Comparison of ENCODE assay signal across 10 cellular contexts in genomic region chr20:49620364-49621240, GRCh38. TPM values are rescaled to one million over a fixed set of nuclear protein-coding genes. Genes with fewer than 3 reads are reported as not detected.
DNase-seq lines count a peak whose midpoint lies in the region; ATAC-seq and TF ChIP-seq lines count a peak whose summit lies in the region.
"Had no signal": no experiment of that assay in that cellular context is flagged by ENCODE, and none has a peak within 500 bp of the region (broad histone marks: within the 10 kb centered on the region; RNA-seq: fewer than 3 reads in every experiment).

No MANE protein-coding gene starts in this region.

- no peaks in the 10 kb centered on the region for H3K79me2 ChIP-seq in PC-9 (ENCODE audit: low read depth)

- no peaks in the 10 kb centered on the region for H3K9me3 ChIP-seq in CD8-positive, alpha-beta T cell (ENCODE audit: low read length)
- 0 out of 2 replicates have a peak, but pooled peaks cover 12% of the 10 kb centered on the region for H3K9me3 ChIP-seq in PC-9 (ENCODE audit: insufficient read depth, low read depth)

- H3K4me1 ChIP-seq in CD8-positive, alpha-beta T cell (ENCODE audit: insufficient read depth, low read length): no peaks in the 10 kb centered on the region
- peaks cover 25% of the 10 kb centered on the region for H3K4me1 ChIP-seq in PC-9 (replicated peaks; ENCODE audit: insufficient read depth)

- H2AFZ ChIP-seq in PC-9: no peak overlapping the region

- no peaks in the 10 kb centered on the region for H4K20me1 ChIP-seq in PC-9 (ENCODE audit: insufficient read depth)

- no peak for DNase-seq in CD8-positive, alpha-beta T cell
- DNase-seq in T-cell (no peak), NCI-H1930 (lab: John Stamatoyannopoulos, UW) (no peak), NCI-H510A treated with DMSO at 0.1 percent for 48 hours (lab: John Stamatoyannopoulos, UW) (no peak), inferior parietal cortex (ENCODE audit: extremely low spot score) (no peak), PC-9 (no peak)
- DNase-seq: NCI-H226 had no signal

- H3K36me3 Mint-ChIP-seq in CD8-positive, alpha-beta T cell: no peaks in the 10 kb centered on the region
- H3K36me3 Mint-ChIP-seq in T-cell: no peaks in the 10 kb centered on the region

- H3K27ac ChIP-seq in CD8-positive, alpha-beta T cell (ENCODE audit: low read depth, low read length): no peak overlapping the region
- H3K27ac ChIP-seq in PC-9: no peak overlapping the region

- H3F3A ChIP-seq in PC-9 (ENCODE audit: insufficient read depth, low read depth): peaks cover 39% of the 10 kb centered on the region

- no peak for TF ChIP-seq CTCF in CD8-positive, alpha-beta T cell (IDR thresholded peaks at IDR 0.05)
- TF ChIP-seq CTCF in PC-9 (conservative IDR thresholded peaks at IDR 0.05): no peak

- H3K4me3 Mint-ChIP-seq in CD8-positive, alpha-beta T cell: no peak overlapping the region
- no peak overlapping the region for H3K4me3 Mint-ChIP-seq in T-cell
- H3K4me3 Mint-ChIP-seq: activated naive CD8-positive, alpha-beta T cell had no signal

- no peaks in the 10 kb centered on the region for H3K27me3 ChIP-seq in CD8-positive, alpha-beta T cell (ENCODE audit: insufficient read depth, low read length)
- H3K27me3 ChIP-seq in PC-9 (ENCODE audit: insufficient read depth, low read depth): no peaks in the 10 kb centered on the region

- no peaks in the 10 kb centered on the region for H3K4me1 Mint-ChIP-seq in CD8-positive, alpha-beta T cell (ENCODE audit: low read depth)
- peaks cover 0 to 5% (median 0%) of the 10 kb centered on the region in 3 donors for H3K4me1 Mint-ChIP-seq in T-cell

- no TSS peak for BruUV-seq in PC-9 (replicated peaks; lab: Mats Ljungman, UMichigan)

- no peaks in the 10 kb centered on the region for H3K9me2 ChIP-seq in PC-9 (ENCODE audit: insufficient read depth)

- CTCF ChIA-PET in CD8-positive, alpha-beta T cell (lab: Charles Lee): interaction anchor here (2.4 kb wide), 1 partner anchor 225 kb away, joined by 7 read pairs; no protein-coding TSS in a partner anchor
- CTCF ChIA-PET in T-cell (lab: Charles Lee) (no interaction called here), PC-9 (lab: Charles Lee) (no interaction called here)

- peak; percentile 69 for ATAC-seq in CD8-positive, alpha-beta T cell
- ATAC-seq in GM19324 (IDR thresholded peaks at IDR 0.05; ENCODE audit: low FRiP score, unreplicated experiment) (peak; percentile 81), HG03064 (IDR thresholded peaks at IDR 0.05; ENCODE audit: low read depth, unreplicated experiment) (peak; percentile 78), T-cell (replicated peaks in 1 of 4) (peak in 3 of 4 experiments; percentile 36 to 49 (median 37))

- H3K27me3 Mint-ChIP-seq in CD8-positive, alpha-beta T cell (ENCODE audit: low read depth): peaks cover 6% of the 10 kb centered on the region
- H3K27me3 Mint-ChIP-seq in T-cell: peaks cover 0 to 7% of the 10 kb centered on the region in 2 donors

- H3K36me3 ChIP-seq in CD8-positive, alpha-beta T cell (ENCODE audit: insufficient read depth, low read length): no peaks in the 10 kb centered on the region
- H3K36me3 ChIP-seq in PC-9 (ENCODE audit: low read depth): no peaks in the 10 kb centered on the region

- H3K4me3 ChIP-seq in CD8-positive, alpha-beta T cell (ENCODE audit: low read depth, low read length): no peak overlapping the region
- H3K4me3 ChIP-seq in PC-9: no peak overlapping the region

- intact Hi-C loops in CD8-positive, alpha-beta T cell (cut with DNase I, micrococcal nuclease): no loop called here
- intact Hi-C loops in PC-9 (cut with micrococcal nuclease; ENCODE audit: unreplicated experiment): no loop called here

- POLR2A ChIA-PET in CD8-positive, alpha-beta T cell (lab: Charles Lee): no interaction called here
- POLR2A ChIA-PET in T-cell (lab: Charles Lee): no interaction called here
- POLR2A ChIA-PET in PC-9 (lab: Charles Lee; ENCODE audit: unreplicated experiment): no interaction called here

- H3K27ac Mint-ChIP-seq in CD8-positive, alpha-beta T cell: no peak overlapping the region
- H3K27ac Mint-ChIP-seq in T-cell: no peak overlapping the region
- H3K27ac Mint-ChIP-seq: activated naive CD8-positive, alpha-beta T cell had no signal

- no peak overlapping the region for H3K4me2 ChIP-seq in PC-9

- no peaks in the 10 kb centered on the region for H3K9me3 Mint-ChIP-seq in CD8-positive, alpha-beta T cell
- H3K9me3 Mint-ChIP-seq in T-cell: peaks cover 4 to 7% (median 5%) of the 10 kb centered on the region in 3 donors

RNA-seq across cellular contexts. Expression of gene PTGIS, which starts 52.7 kb away (rescaled TPM):
- total RNA-seq in CD8-positive, alpha-beta T cell: not detected
- total RNA-seq in T-cell: under 1 TPM in 3 of 5 donors, not detected in 2; 0.22 to 0.46 (median 0.23) TPM
- 26.9 and 30.3 TPM in 2 replicates for total RNA-seq in PC-9 (2021)

Comparison
In these comparisons a context has a peak if more than half of its experiments do, and no peak if none do; other contexts are left out.
1. RNA of gene PTGIS, which starts 52.7 kb away (total RNA-seq): 26.9 to 30.3 TPM in PC-9; 0.22 to 0.46 TPM in T-cell and not detected in CD8-positive, alpha-beta T cell; every median in the first group is over 10 times any median in the second.
2. Peak in every context shown above with its lines, with median percentiles within 50 percentile points of each other: ATAC-seq.